Comparison of ENCODE assay signal across 8 cellular contexts in genomic region chrX:71618303-71618721, GRCh38. TPM values are rescaled to one million over a fixed set of nuclear protein-coding genes. Genes with fewer than 3 reads are reported as not detected.
DNase-seq lines count a peak whose midpoint lies in the region; ATAC-seq lines count a peak whose summit lies in the region.

CXCR3 (minus strand) TSS chrX:71618511; CDS start chrX:71618449, 62 bp downstream.

- H3K27ac ChIP-seq in CD4-positive, alpha-beta memory T cell (ENCODE audit: low read depth, low read length): peak within 1 kb of the TSS; percentile 81

- POLR2A ChIA-PET in CD4-positive, alpha-beta memory T cell (lab: Charles Lee; ENCODE audit: partially characterized antibody): interaction anchor here (0.9 to 7.1 kb wide), 10 partner anchors 9 to 85 kb away, joined by 3 to 63 read pairs (median 6); partner anchors contain the start of gene OGT

- peaks cover 0 to 2% of the 10 kb centered on the region in 2 donors for H3K27me3 Mint-ChIP-seq in CD4-positive, alpha-beta memory T cell

- peaks cover 63% of the 10 kb centered on the region for H3K4me1 ChIP-seq in CD4-positive, alpha-beta memory T cell (ENCODE audit: insufficient read depth, low read length)
- H3K4me1 ChIP-seq in mononuclear cell (ENCODE audit: insufficient read depth, low read length): peaks cover 34% of the 10 kb centered on the region

- no peaks in the 10 kb centered on the region for H3K9me3 ChIP-seq in CD4-positive, alpha-beta memory T cell (ENCODE audit: control insufficient read depth in 1 of 2, low read length in 2 of 2)
- H3K9me3 ChIP-seq in MG63 (no peaks in the 10 kb centered on the region), mononuclear cell (ENCODE audit: low read depth, low read length) (no peaks in the 10 kb centered on the region)

- H3K27ac Mint-ChIP-seq in CD4-positive, alpha-beta memory T cell: peak within 1 kb of the TSS; percentile 89 to 97 (median 96)

- peaks cover 20 to 40% of the 10 kb centered on the region in 2 donors for H3K36me3 Mint-ChIP-seq in CD4-positive, alpha-beta memory T cell

- H3K4me1 Mint-ChIP-seq in CD4-positive, alpha-beta memory T cell: peaks cover 30 to 89% (median 72%) of the 10 kb centered on the region in 4 donors

- peaks cover 0 to 7% (median 0%) of the 10 kb centered on the region in 8 donors for H3K9me3 Mint-ChIP-seq in CD4-positive, alpha-beta memory T cell

- H3K4me3 Mint-ChIP-seq in CD4-positive, alpha-beta memory T cell: peak within 1 kb of the TSS; percentile 84 to 93 (median 91)

- H3K36me3 ChIP-seq in CD4-positive, alpha-beta memory T cell (ENCODE audit: insufficient read depth, low read length): no peaks in the 10 kb centered on the region
- no peaks in the 10 kb centered on the region for H3K36me3 ChIP-seq in MG63

- H3K27me3 ChIP-seq in CD4-positive, alpha-beta memory T cell (ENCODE audit: insufficient read depth, low read length): no peaks in the 10 kb centered on the region
- no peaks in the 10 kb centered on the region for H3K27me3 ChIP-seq in MG63
- H3K27me3 ChIP-seq in mononuclear cell (ENCODE audit: insufficient read depth, low read length): no peaks in the 10 kb centered on the region

- ATAC-seq in GM21526 (IDR thresholded peaks at IDR 0.05; ENCODE audit: low FRiP score, unreplicated experiment): peak; percentile 43

- CTCF ChIA-PET in CD4-positive, alpha-beta memory T cell (lab: Charles Lee; ENCODE audit: partially characterized antibody): interaction anchor here (0.8 to 3.0 kb wide), 5 partner anchors 10 to 34 kb away, joined by 3 to 9 read pairs (median 5); no protein-coding TSS in a partner anchor

- DNase-seq in CD4-positive, alpha-beta memory T cell: peak; percentile 50 to 84 (median 55)
- DNase-seq in MG63: peak; percentile 32
- peak; percentile 50 for DNase-seq in activated CD8-positive, alpha-beta memory T cell treated with anti-CD3 and anti-CD28 coated beads, Interleukin-2, amount 50 U/mL, for 24 hours (ENCODE audit: extremely low read depth)
- no peak for DNase-seq in OCI-M2 (lab: John Stamatoyannopoulos, UW; ENCODE audit: unreplicated experiment)
- no peak for DNase-seq in NCI-H446 (lab: John Stamatoyannopoulos, UW)
- DNase-seq in COR-L47 (lab: John Stamatoyannopoulos, UW): no peak

- intact Hi-C loops in CD4-positive, alpha-beta memory T cell (cut with micrococcal nuclease): no loop called here

- H3K4me3 ChIP-seq in CD4-positive, alpha-beta memory T cell (ENCODE audit: low read length in 2 of 2): peak within 1 kb of the TSS; percentile 36 to 61
- H3K4me3 ChIP-seq in MG63: no peak within 1 kb of the TSS
- peak within 1 kb of the TSS; percentile 23 for H3K4me3 ChIP-seq in mononuclear cell (ENCODE audit: low read length)

RNA-seq across cellular contexts. Expression of gene CXCR3, which starts in this region (rescaled TPM):
- total RNA-seq in CD4-positive, alpha-beta memory T cell: 10 to 100 TPM; 28.5 to 32.5 TPM
- 100 to 1,000 TPM in 1 of 2 donors, 10 to 100 TPM in 1; 45.6 to 153 TPM for polyA plus RNA-seq in CD4-positive, alpha-beta memory T cell
- total RNA-seq in MG63 (2014; rRNA removed; shearing (Covaris generic); ENCODE audit: low replicate concordance): not detected in 2 replicates
- 4.1 TPM for total RNA-seq in mononuclear cell

Comparison
In these comparisons a context has a peak if more than half of its experiments do, and no peak if none do; other contexts are left out.
1. Peak in DNase-seq in MG63; RNA of the gene not detected or under 1 TPM.
2. DNase-seq: peak in CD4-positive, alpha-beta memory T cell (5 of 5) and activated CD8-positive, alpha-beta memory T cell treated with anti-CD3 and anti-CD28 coated beads, Interleukin-2, amount 50 U/mL, for 24 hours (single experiment); none in OCI-M2 (single experiment), NCI-H446 (0 of 2) and COR-L47 (single experiment).